In the genomic region with DNA sequence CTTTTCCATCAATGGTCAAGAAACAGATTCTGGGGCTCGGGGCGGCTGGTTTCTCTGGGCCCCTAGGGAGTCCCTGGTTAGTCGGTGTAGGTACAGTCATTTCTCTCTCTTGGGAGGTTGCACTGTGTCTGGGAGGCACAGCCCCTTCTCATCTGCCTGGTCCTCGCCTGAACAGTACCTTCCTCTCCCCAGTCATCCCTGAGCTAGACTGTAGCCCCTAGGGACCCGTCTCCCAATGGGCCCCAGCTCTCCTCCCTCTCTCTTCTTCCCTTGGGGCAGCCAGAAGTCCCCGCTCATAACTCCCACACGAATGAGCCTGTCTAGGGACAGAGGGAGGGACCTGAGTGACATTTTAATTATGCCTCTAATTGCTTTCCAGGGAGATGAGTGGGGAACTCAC, we compare ENCODE assay signal across 12 cellular contexts. TPM values are rescaled to one million over a fixed set of nuclear protein-coding genes. Genes with fewer than 3 reads are reported as not detected.
DNase-seq lines count a peak whose midpoint lies in the region; ATAC-seq, FAIRE-seq and TF ChIP-seq lines count a peak whose summit lies in the region.
"Had no signal": no experiment of that assay in that cellular context is flagged by ENCODE, and none has a peak within 500 bp of the region (broad histone marks: within the 10 kb centered on the region; RNA-seq: fewer than 3 reads in every experiment).

No MANE protein-coding gene starts in this region.

- no peak overlapping the region for H3K4me2 ChIP-seq in H1 (ENCODE audit: insufficient read depth in 1 of 2, low read depth in 2 of 2, low read length in 2 of 2)

- H3K23ac ChIP-seq in H1 (ENCODE audit: insufficient read length) = no peak overlapping the region

- H3K4me3 ChIP-seq in H1 (ENCODE audit: extremely low read depth in 1 of 4, insufficient read depth in 2 of 4, low read depth in 3 of 4, low read length in 4 of 4) (no peak overlapping the region), esophagus muscularis mucosa (no peak overlapping the region)

- H3K27ac ChIP-seq in H1 (ENCODE audit: low read depth, low read length) = no peak overlapping the region
- H3K27ac ChIP-seq in esophagus muscularis mucosa (replicated peaks in 1 of 4) = no peak overlapping the region

- no peak overlapping the region for H4K5ac ChIP-seq in H1 (ENCODE audit: insufficient read length, low read depth, low read length)

- WGBS in H1 (ENCODE audit: extremely low coverage in 1 of 2, insufficient coverage in 1 of 2, insufficient read length in 1 of 2, insufficient replicate concordance in 2 of 2, low coverage in 1 of 2, low lambda C conversion rate in 2 of 2, missing lambda C conversion rate in 1 of 2), 2 experiments = 90% methylated on average over 7 of the region's 7 CpGs; no CpG with 5 or more reads in 1 of the 2 experiments
- 84% methylated on average over 7 of the region's 7 CpGs for WGBS in esophagus muscularis mucosa

- H4K8ac ChIP-seq in H1 (ENCODE audit: extremely low read depth, insufficient read depth, low read length) = peak overlapping the region; percentile 71; the same call in 1 of the 2 replicates

- no peaks in the 10 kb centered on the region for H4K20me1 ChIP-seq in H1 (replicated peaks in 1 of 2; ENCODE audit: control insufficient read depth in 1 of 2, insufficient read depth in 2 of 2, low read length in 2 of 2)

- POLR2A ChIA-PET in H1 (lab: Charles Lee; ENCODE audit: partially characterized antibody) = interaction anchor here (0.9 kb wide), 1 partner anchor 60 kb away, joined by 3 read pairs; no protein-coding TSS in a partner anchor

- no peak overlapping the region for H2AK5ac ChIP-seq in H1 (ENCODE audit: low read depth, low read length)

- no peaks in the 10 kb centered on the region for H3K27me3 ChIP-seq in H1 (replicated peaks in 1 of 4; ENCODE audit: control insufficient read depth in 3 of 4, extremely low read depth in 1 of 4, insufficient read depth in 3 of 4, low read length in 3 of 4)
- H3K27me3 ChIP-seq in esophagus muscularis mucosa = no peaks in the 10 kb centered on the region

- no peak overlapping the region for H3K4ac ChIP-seq in H1 (replicated peaks; ENCODE audit: insufficient read length, low read depth, low read length)

- H2BK5ac ChIP-seq in H1 (ENCODE audit: low read depth, low read length) = no peak overlapping the region

- H2AFZ ChIP-seq in H1 (ENCODE audit: low read length) = no peak overlapping the region

- H3K4me1 ChIP-seq in H1 (replicated peaks in 1 of 4; ENCODE audit: control insufficient read depth in 3 of 4, insufficient read depth in 4 of 4, low read length in 3 of 4) = peaks cover 0 to 13% (median 7%) of the 10 kb centered on the region in 4 experiments; a peak in 6 of 7 replicates
- peaks cover 69 to 90% (median 74%) of the 10 kb centered on the region in 4 donors for H3K4me1 ChIP-seq in esophagus muscularis mucosa

- peaks cover 2% of the 10 kb centered on the region; the same call in 1 of the 2 replicates for H3K79me1 ChIP-seq in H1 (ENCODE audit: low read depth, low read length)

- H3K18ac ChIP-seq in H1 (ENCODE audit: extremely low read depth, low read length) = no peak overlapping the region

- H3K9me3 ChIP-seq in H1 (ENCODE audit: insufficient read depth in 2 of 2, low read depth in 1 of 2, low read length in 1 of 2) (no peaks in the 10 kb centered on the region), esophagus muscularis mucosa (no peaks in the 10 kb centered on the region)

- no peak overlapping the region for H2BK120ac ChIP-seq in H1 (replicated peaks; ENCODE audit: low read depth, low read length)

- DNase-seq in GM18507 (ENCODE audit: extremely low spot score, insufficient read length, low read depth) = peak; percentile 71
- no peak for DNase-seq in H1 (ENCODE audit: low read depth in 1 of 2, low spot score in 2 of 2)
- no peak for DNase-seq in esophagus muscularis mucosa (ENCODE audit: extremely low spot score)
- no peak for DNase-seq in H54 (ENCODE audit: insufficient read length, low spot score)
- no peak for DNase-seq in activated CD4-positive, alpha-beta T cell treated with anti-CD3 and anti-CD28 coated beads, Interleukin-2, amount 50 U/mL, for 48 hours
- DNase-seq in HuH-7.5 (ENCODE audit: low spot score) = no peak
- DNase-seq: activated naive CD4-positive, alpha-beta T cell treated with Interleukin-2 at 50 U/mL for 16 hours; HCEC 1CT had no signal

- no peaks in the 10 kb centered on the region for H3K23me2 ChIP-seq in H1 (ENCODE audit: low read depth, low read length)

- no peak for TF ChIP-seq CTCF in H1 (IDR thresholded peaks at IDR 0.05; ENCODE audit: control extremely low read depth in 1 of 3, insufficient read depth in 1 of 3, low read depth in 1 of 3, low read length in 3 of 3)
- TF ChIP-seq CTCF in esophagus muscularis mucosa (IDR thresholded peaks at IDR 0.05) = no peak

- TF ChIP-seq EP300 in H1 (IDR thresholded peaks at IDR 0.05; ENCODE audit: borderline replicate concordance in 1 of 2, low read depth in 2 of 2, low read length in 2 of 2) (no peak), esophagus muscularis mucosa (IDR thresholded peaks at IDR 0.05) (no peak)

- no peak overlapping the region for H3K14ac ChIP-seq in H1 (ENCODE audit: insufficient read length)

- TF ChIP-seq RAD21 in H1 (IDR thresholded peaks at IDR 0.05 in 1 of 2, conservative IDR thresholded peaks at IDR 0.05 in 1 of 2; ENCODE audit: low read depth in 2 of 2, low read length in 2 of 2) = no peak

- peak; percentile 87 for ATAC-seq in GM21367 (IDR thresholded peaks at IDR 0.05; ENCODE audit: unreplicated experiment)
- ATAC-seq in HG03095 (IDR thresholded peaks at IDR 0.05; ENCODE audit: unreplicated experiment) = peak; percentile 76

- TF ChIP-seq POLR2A in H1 (IDR thresholded peaks at IDR 0.05; ENCODE audit: control extremely low read depth in 1 of 2, low read depth in 2 of 2, low read length in 2 of 2) (no peak), esophagus muscularis mucosa (IDR thresholded peaks at IDR 0.05; ENCODE audit: low read depth) (no peak), H54 (IDR thresholded peaks at IDR 0.05; ENCODE audit: low read depth, low read length) (no peak)

- H4K91ac ChIP-seq in H1 (replicated peaks; ENCODE audit: insufficient read length, low read length) = no peak overlapping the region

- intact Hi-C loops in esophagus muscularis mucosa (cut with DNase I) = no loop called here

- no peak overlapping the region for H3K9ac ChIP-seq in H1 (replicated peaks in 1 of 4; ENCODE audit: extremely low read depth in 1 of 4, low read depth in 3 of 4, low read length in 3 of 4)

- FAIRE-seq in GM18507 (lab: Jason Lieb, UNC) = peak; percentile 88
- no peak for FAIRE-seq in H1 (lab: Jason Lieb, UNC)
- FAIRE-seq in H54 (lab: Jason Lieb, UNC) = no peak
- FAIRE-seq: keratinocyte had no signal

- H3K79me2 ChIP-seq in H1 (ENCODE audit: control insufficient read depth in 1 of 2, insufficient read depth in 2 of 2, low read length in 2 of 2) = no peaks in the 10 kb centered on the region

- CTCF ChIA-PET in H1 (lab: Charles Lee; ENCODE audit: partially characterized antibody) = interaction anchor here (0.7 to 5.2 kb wide), 11 partner anchors 9 to 110 kb away, joined by 3 to 28 read pairs (median 4); a partner anchor contains a TSS

- H2BK15ac ChIP-seq in H1 (ENCODE audit: low read length) = no peak overlapping the region

- no peak overlapping the region for H2BK20ac ChIP-seq in H1 (ENCODE audit: low read length)

- H3K56ac ChIP-seq in H1 (replicated peaks; ENCODE audit: insufficient read length, low read depth, low read length) = no peak overlapping the region

- peaks cover 0 to 6% (median 2%) of the 10 kb centered on the region in 4 experiments; a peak in 3 of 8 replicates for H3K36me3 ChIP-seq in H1 (ENCODE audit: control insufficient read depth in 2 of 4, insufficient read depth in 4 of 4, low read length in 3 of 4)
- peaks cover 18 to 57% (median 35%) of the 10 kb centered on the region in 4 donors for H3K36me3 ChIP-seq in esophagus muscularis mucosa

- no peak overlapping the region for H2BK12ac ChIP-seq in H1 (ENCODE audit: low read depth, low read length)

TF ChIP-seq in H1, 55 proteins besides CTCF, POLR2A, EP300 and RAD21:
- TF ChIP-seq TCF12 (IDR thresholded peaks at IDR 0.05; ENCODE audit: low read depth, low read length) (no peak), HDAC6 (IDR thresholded peaks at IDR 0.05; ENCODE audit: low read depth, low read length) (no peak), EGR1 (IDR thresholded peaks at IDR 0.05; ENCODE audit: borderline replicate concordance, low read depth, low read length) (no peak)

RNA-seq across cellular contexts. Expression of a gene that starts 20.2 kb away (rescaled TPM):
- total RNA-seq in H1 (2021; fragmentation: NEBNext Ultra II Directional; extraction: Animal tissue kit (Norgen Biotek cat#: 25700)) = not detected in 2 replicates
- polyA plus RNA-seq in H1 (2011; rRNA removed) = 0.28 TPM in 1 of 2 replicates, not detected in the other
- polyA plus RNA-seq in H1 (2011; cell fraction: cytosol; rRNA removed) = not detected
- polyA plus RNA-seq in H1 (2011; cell fraction: nucleus; rRNA removed) = not detected
- polyA plus RNA-seq in H1 (2012, experiment 1 of 2) = not detected in 4 replicates
- not detected for polyA plus RNA-seq in H1 (2012, experiment 2 of 2)
- polyA plus RNA-seq in H1 (2013, experiment 1 of 2) = not detected
- not detected for polyA plus RNA-seq in H1 (2013, experiment 2 of 2)
- not detected in 2 replicates for polyA minus RNA-seq in H1 (2011; rRNA and poly(A)+ RNA removed)
- not detected for polyA minus RNA-seq in H1 (2011; cell fraction: cytosol; rRNA and poly(A)+ RNA removed)
- not detected for polyA minus RNA-seq in H1 (2011; cell fraction: nucleus; rRNA and poly(A)+ RNA removed)
- total RNA-seq in esophagus muscularis mucosa = not detected
- total RNA-seq: renal cortical epithelial cell had no signal
- polyA plus RNA-seq: keratinocyte had no signal

RNA-seq across cellular contexts. Expression of a gene that starts 29.9 kb away (rescaled TPM):
- total RNA-seq in H1 (2021; fragmentation: NEBNext Ultra II Directional; extraction: Animal tissue kit (Norgen Biotek cat#: 25700)) = 12.6 and 13.1 TPM in 2 replicates
- polyA plus RNA-seq in H1 (2011; rRNA removed) = 8.8 and 13.9 TPM in 2 replicates
- 10.7 TPM for polyA plus RNA-seq in H1 (2011; cell fraction: cytosol; rRNA removed)
- 12.2 TPM for polyA plus RNA-seq in H1 (2011; cell fraction: nucleus; rRNA removed)
- 8.2 to 11.6 TPM (median 10.3 TPM) in 4 replicates for polyA plus RNA-seq in H1 (2012, experiment 1 of 2)
- polyA plus RNA-seq in H1 (2012, experiment 2 of 2) = 11.4 TPM
- polyA plus RNA-seq in H1 (2013, experiment 1 of 2) = 6.2 TPM
- 6.5 TPM for polyA plus RNA-seq in H1 (2013, experiment 2 of 2)
- 10.9 and 12.7 TPM in 2 replicates for polyA minus RNA-seq in H1 (2011; rRNA and poly(A)+ RNA removed)
- 13.9 TPM for polyA minus RNA-seq in H1 (2011; cell fraction: cytosol; rRNA and poly(A)+ RNA removed)
- polyA minus RNA-seq in H1 (2011; cell fraction: nucleus; rRNA and poly(A)+ RNA removed) = 19.5 TPM
- 100 to 1,000 TPM in 2 of 4 donors, 10 to 100 TPM in 2; 48.6 to 129 (median 104) TPM for total RNA-seq in esophagus muscularis mucosa
